In genomic region chr2:3518496-3519254, GRCh38 we compare ENCODE assay signal across 8 cellular contexts. TPM values are rescaled to one million over a fixed set of nuclear protein-coding genes. Genes with fewer than 3 reads are reported as not detected.
DNase-seq lines count a peak whose midpoint lies in the region; ATAC-seq and TF ChIP-seq lines count a peak whose summit lies in the region.

No MANE protein-coding gene starts in this region.

- peaks cover 50% of the 10 kb centered on the region for H3K4me1 Mint-ChIP-seq in activated T-helper 1 cell treated with anti-CD3 and anti-CD28 coated beads, Interleukin-12 subunit alpha, Interleukin-12 subunit beta, Interleukin-2, Interleukin-4 antibody, amounts not matched to agents 30 ng/mL and 10 ng/mL and 1 ng/mL, durations not matched to agents 14 hours and 24 hours and 36 hours (ENCODE audit: low read depth)
- peaks cover 27 to 59% (median 47%) of the 10 kb centered on the region in 7 donors for H3K4me1 Mint-ChIP-seq in naive thymus-derived CD4-positive, alpha-beta T cell
- peaks cover 46% of the 10 kb centered on the region for H3K4me1 Mint-ChIP-seq in stimulated activated memory B cell treated with anti-CD40 and anti-IgM and Interleukin-4, amounts not matched to agents 10 μg/mL and 1 μg/mL and 100 μg/mL, for 72 hours

- peaks cover 3% of the 10 kb centered on the region for H3K27me3 Mint-ChIP-seq in activated T-helper 1 cell treated with anti-CD3 and anti-CD28 coated beads, Interleukin-12 subunit alpha, Interleukin-12 subunit beta, Interleukin-2, Interleukin-4 antibody, amounts not matched to agents 30 ng/mL and 10 ng/mL and 1 ng/mL, durations not matched to agents 14 hours and 24 hours and 36 hours (ENCODE audit: insufficient read depth)
- H3K27me3 Mint-ChIP-seq in naive thymus-derived CD4-positive, alpha-beta T cell, result peaks cover 0 to 2% (median 0%) of the 10 kb centered on the region in 5 donors
- no peaks in the 10 kb centered on the region for H3K27me3 Mint-ChIP-seq in stimulated activated memory B cell treated with anti-CD40 and anti-IgM and Interleukin-4, amounts not matched to agents 10 μg/mL and 1 μg/mL and 100 μg/mL, for 72 hours

- H3K36me3 Mint-ChIP-seq in activated T-helper 1 cell treated with anti-CD3 and anti-CD28 coated beads, Interleukin-12 subunit alpha, Interleukin-12 subunit beta, Interleukin-2, Interleukin-4 antibody, amounts not matched to agents 30 ng/mL and 10 ng/mL and 1 ng/mL, durations not matched to agents 14 hours and 24 hours and 36 hours (ENCODE audit: low read depth), result peaks cover 25% of the 10 kb centered on the region
- peaks cover 9 to 27% (median 26%) of the 10 kb centered on the region in 5 donors for H3K36me3 Mint-ChIP-seq in naive thymus-derived CD4-positive, alpha-beta T cell
- H3K36me3 Mint-ChIP-seq in stimulated activated memory B cell treated with anti-CD40 and anti-IgM and Interleukin-4, amounts not matched to agents 10 μg/mL and 1 μg/mL and 100 μg/mL, for 72 hours, result peaks cover 19% of the 10 kb centered on the region

- DNase-seq in DMS79 treated with DMSO at 0.1 percent for 48 hours (lab: John Stamatoyannopoulos, UW), result peak; percentile 95
- peak; percentile 92 to 98 (median 95) for DNase-seq in Peyer's patch
- peak; percentile 97 for DNase-seq in activated T-helper 1 cell treated with anti-CD3 and anti-CD28 coated beads, Interleukin-12 subunit alpha, Interleukin-12 subunit beta, Interleukin-2, Interleukin-4 antibody, amounts not matched to agents 30 ng/mL and 10 ng/mL and 1 ng/mL, durations not matched to agents 14 hours and 24 hours and 36 hours (ENCODE audit: low spot score)
- DNase-seq in fibroblast of lung (ENCODE audit: low read depth in 2 of 2), result peak; percentile 90 to 98
- DNase-seq in naive thymus-derived CD4-positive, alpha-beta T cell, result peak; percentile 96 to 99 (median 98)

- peak overlapping the region; percentile 91 for H3K27ac Mint-ChIP-seq in activated T-helper 1 cell treated with anti-CD3 and anti-CD28 coated beads, Interleukin-12 subunit alpha, Interleukin-12 subunit beta, Interleukin-2, Interleukin-4 antibody, amounts not matched to agents 30 ng/mL and 10 ng/mL and 1 ng/mL, durations not matched to agents 14 hours and 24 hours and 36 hours
- peak overlapping the region; percentile 84 to 96 (median 93) for H3K27ac Mint-ChIP-seq in naive thymus-derived CD4-positive, alpha-beta T cell
- H3K27ac Mint-ChIP-seq in stimulated activated memory B cell treated with anti-CD40 and anti-IgM and Interleukin-4, amounts not matched to agents 10 μg/mL and 1 μg/mL and 100 μg/mL, for 72 hours, result peak overlapping the region; percentile 86

- TF ChIP-seq POLR2A in Peyer's patch (IDR thresholded peaks at IDR 0.05), result peak; percentile 8 to 77

- peaks cover 0 to 12% (median 3%) of the 10 kb centered on the region in 4 donors for H3K4me1 ChIP-seq in Peyer's patch
- H3K4me1 ChIP-seq in fibroblast of lung (ENCODE audit: control insufficient read depth, extremely low read depth, insufficient read depth, low read length), result peaks cover 10% of the 10 kb centered on the region
- peaks cover 18% of the 10 kb centered on the region in 2 donors for H3K4me1 ChIP-seq in naive thymus-derived CD4-positive, alpha-beta T cell (ENCODE audit: control insufficient read depth in 2 of 2, insufficient read depth in 2 of 2, low read length in 2 of 2)

- peaks cover 15% of the 10 kb centered on the region for H3K79me2 ChIP-seq in fibroblast of lung (ENCODE audit: control insufficient read depth, insufficient read depth, low read length)

- H3K27me3 ChIP-seq in Peyer's patch (no peaks in the 10 kb centered on the region), fibroblast of lung (ENCODE audit: control insufficient read depth, insufficient read depth, low read length) (no peaks in the 10 kb centered on the region)
- H3K27me3 ChIP-seq in naive thymus-derived CD4-positive, alpha-beta T cell (ENCODE audit: control insufficient read depth in 2 of 2, insufficient read depth in 2 of 2, low read length in 2 of 2), result no peaks in the 10 kb centered on the region

- peak overlapping the region; percentile 89 for H3K9ac ChIP-seq in fibroblast of lung (ENCODE audit: insufficient read depth, low read length)

- TF ChIP-seq CTCF in Peyer's patch (IDR thresholded peaks at IDR 0.05) (no peak), fibroblast of lung (conservative IDR thresholded peaks at IDR 0.05 in 1 of 2, IDR thresholded peaks at IDR 0.05 in 1 of 2; ENCODE audit: low read depth in 1 of 2, low read length in 2 of 2) (no peak)

- intact Hi-C loops in activated T-helper 1 cell treated with anti-CD3 and anti-CD28 coated beads, Interleukin-12 subunit alpha, Interleukin-12 subunit beta, Interleukin-2, Interleukin-4 antibody, amounts not matched to agents 30 ng/mL and 10 ng/mL and 1 ng/mL, durations not matched to agents 14 hours and 24 hours and 36 hours (cut with micrococcal nuclease), result loop anchor here (1.0 to 2.0 kb wide), 6 partner anchors 40 to 296 kb away; partner anchors contain the start of genes EIPR1, RNASEH1 and RPS7
- intact Hi-C loops in naive thymus-derived CD4-positive, alpha-beta T cell (cut with micrococcal nuclease), result loop anchor here (1.0 to 2.0 kb wide), 11 partner anchors 18 to 906 kb away; partner anchors contain the start of genes EIPR1 (in 2 of the 2), RNASEH1 (in 2 of the 2) and RPS7 (in 2 of the 2)

- H3K4me3 ChIP-seq in Peyer's patch, result peak overlapping the region; percentile 72 to 92 (median 78)
- peak overlapping the region; percentile 61 to 90 (median 88) for H3K4me3 ChIP-seq in fibroblast of lung (replicated peaks in 1 of 4; ENCODE audit: control extremely low read depth in 1 of 4, insufficient read depth in 1 of 4, low read depth in 3 of 4, low read length in 4 of 4)
- H3K4me3 ChIP-seq in naive thymus-derived CD4-positive, alpha-beta T cell (ENCODE audit: low read length), result peak overlapping the region; percentile 89

- H3K4me2 ChIP-seq in fibroblast of lung (ENCODE audit: extremely low read depth, insufficient read depth, low read length), result peak overlapping the region; percentile 100

- H2AFZ ChIP-seq in fibroblast of lung (ENCODE audit: low read length), result peak overlapping the region; percentile 62

- peaks cover 11% of the 10 kb centered on the region for H3K36me3 ChIP-seq in KOPT-K1 (ENCODE audit: insufficient read depth, low read length)
- H3K36me3 ChIP-seq in Peyer's patch, result peaks cover 0 to 9% (median 0%) of the 10 kb centered on the region in 3 donors
- H3K36me3 ChIP-seq in fibroblast of lung (ENCODE audit: control insufficient read depth, insufficient read depth, low read length), result no peaks in the 10 kb centered on the region
- peaks cover 0 to 4% (median 0%) of the 10 kb centered on the region in 3 experiments for H3K36me3 ChIP-seq in naive thymus-derived CD4-positive, alpha-beta T cell (ENCODE audit: control insufficient read depth in 2 of 3, insufficient read depth in 3 of 3, low read length in 3 of 3)

- CTCF ChIA-PET in naive thymus-derived CD4-positive, alpha-beta T cell (lab: Charles Lee), result interaction anchor here (0.7 kb wide), 1 partner anchor 96 kb away, joined by 3 read pairs; no protein-coding TSS in a partner anchor

- peak; percentile 88 for ATAC-seq in GM21825 (IDR thresholded peaks at IDR 0.05; ENCODE audit: unreplicated experiment)
- ATAC-seq in naive thymus-derived CD4-positive, alpha-beta T cell, result peak; percentile 83
- peak; percentile 90 for ATAC-seq in stimulated activated memory B cell treated with anti-CD40 and anti-IgM and Interleukin-4, amounts not matched to agents 10 μg/mL and 1 μg/mL and 100 μg/mL, for 72 hours

- H3K9me3 Mint-ChIP-seq in activated T-helper 1 cell treated with anti-CD3 and anti-CD28 coated beads, Interleukin-12 subunit alpha, Interleukin-12 subunit beta, Interleukin-2, Interleukin-4 antibody, amounts not matched to agents 30 ng/mL and 10 ng/mL and 1 ng/mL, durations not matched to agents 14 hours and 24 hours and 36 hours, result peaks cover 18% of the 10 kb centered on the region
- H3K9me3 Mint-ChIP-seq in naive thymus-derived CD4-positive, alpha-beta T cell, result peaks cover 0 to 22% (median 7%) of the 10 kb centered on the region in 11 donors
- peaks cover 6% of the 10 kb centered on the region for H3K9me3 Mint-ChIP-seq in stimulated activated memory B cell treated with anti-CD40 and anti-IgM and Interleukin-4, amounts not matched to agents 10 μg/mL and 1 μg/mL and 100 μg/mL, for 72 hours

- peaks cover 12% of the 10 kb centered on the region for H3K9me3 ChIP-seq in KOPT-K1 (ENCODE audit: insufficient read depth, low read length, poor library complexity, severe bottlenecking)
- H3K9me3 ChIP-seq in Peyer's patch, result no peaks in the 10 kb centered on the region
- no peaks in the 10 kb centered on the region for H3K9me3 ChIP-seq in fibroblast of lung (ENCODE audit: control insufficient read depth, insufficient read depth, low read depth, low read length)
- no peaks in the 10 kb centered on the region for H3K9me3 ChIP-seq in naive thymus-derived CD4-positive, alpha-beta T cell (ENCODE audit: control insufficient read depth in 2 of 3, low read length in 3 of 3)

- POLR2A ChIA-PET in naive thymus-derived CD4-positive, alpha-beta T cell (lab: Charles Lee), result interaction anchor here (1.2 to 3.2 kb wide), 8 partner anchors 10 to 140 kb away, joined by 3 to 39 read pairs (median 10); partner anchors contain the start of genes RNASEH1, RPS7 and TRAPPC12

- H3K27ac ChIP-seq in KOPT-K1 (ENCODE audit: low read depth, low read length, poor library complexity, severe bottlenecking) (peak overlapping the region; percentile 87), Peyer's patch (peak overlapping the region; percentile 92 to 99 (median 98)), fibroblast of lung (ENCODE audit: insufficient read depth, low read length) (peak overlapping the region; percentile 80)
- H3K27ac ChIP-seq in naive thymus-derived CD4-positive, alpha-beta T cell (ENCODE audit: low read depth, low read length), result peak overlapping the region; percentile 96

- no peaks in the 10 kb centered on the region for H4K20me1 ChIP-seq in fibroblast of lung (ENCODE audit: control insufficient read depth, extremely low read depth, insufficient read depth, low read length)

- peak overlapping the region; percentile 94 for H3K4me3 Mint-ChIP-seq in activated T-helper 1 cell treated with anti-CD3 and anti-CD28 coated beads, Interleukin-12 subunit alpha, Interleukin-12 subunit beta, Interleukin-2, Interleukin-4 antibody, amounts not matched to agents 30 ng/mL and 10 ng/mL and 1 ng/mL, durations not matched to agents 14 hours and 24 hours and 36 hours
- H3K4me3 Mint-ChIP-seq in naive thymus-derived CD4-positive, alpha-beta T cell, result peak overlapping the region; percentile 83 to 96 (median 92)
- H3K4me3 Mint-ChIP-seq in stimulated activated memory B cell treated with anti-CD40 and anti-IgM and Interleukin-4, amounts not matched to agents 10 μg/mL and 1 μg/mL and 100 μg/mL, for 72 hours, result peak overlapping the region; percentile 92

RNA-seq across cellular contexts. Expression of gene ADI1, which starts 0.7 kb away (rescaled TPM):
- total RNA-seq in Peyer's patch (100 to 1,000 TPM in 1 of 4 donors, 10 to 100 TPM in 3; 43.7 to 207 (median 71.0) TPM), fibroblast of lung (22.1 and 41.9 TPM in 2 replicates)
- 35.5 and 36.0 TPM in 2 replicates for total RNA-seq in activated T-helper 1 cell treated with anti-CD3 and anti-CD28 coated beads, Interleukin-12 subunit alpha, Interleukin-12 subunit beta, Interleukin-2, Interleukin-4 antibody, amounts not matched to agents 30 ng/mL and 10 ng/mL and 1 ng/mL, durations not matched to agents 14 hours and 24 hours and 36 hours
- polyA plus RNA-seq in fibroblast of lung, result 69.3 and 83.0 TPM in 2 replicates
- 62.6 and 75.5 TPM in 2 replicates for polyA plus RNA-seq in fibroblast of lung (2012)
- 17.5 and 23.5 TPM in 2 replicates for polyA minus RNA-seq in fibroblast of lung (ENCODE audit: low replicate concordance)
- 10 to 100 TPM; 26.4 to 41.7 (median 39.3) TPM for total RNA-seq in naive thymus-derived CD4-positive, alpha-beta T cell
- polyA plus RNA-seq in naive thymus-derived CD4-positive, alpha-beta T cell, result 10 to 100 TPM; 60.9 to 73.3 TPM

RNA-seq across cellular contexts. Expression of gene RNASEH1, which starts 39.5 kb away (rescaled TPM):
- total RNA-seq in Peyer's patch, result 10 to 100 TPM in 3 of 4 donors, 1 to 10 TPM in 1; 8.2 to 42.9 (median 14.8) TPM
- total RNA-seq in activated T-helper 1 cell treated with anti-CD3 and anti-CD28 coated beads, Interleukin-12 subunit alpha, Interleukin-12 subunit beta, Interleukin-2, Interleukin-4 antibody, amounts not matched to agents 30 ng/mL and 10 ng/mL and 1 ng/mL, durations not matched to agents 14 hours and 24 hours and 36 hours, result 30.5 and 31.6 TPM in 2 replicates
- 28.5 and 31.2 TPM in 2 replicates for total RNA-seq in fibroblast of lung
- polyA plus RNA-seq in fibroblast of lung, result 23.8 and 28.6 TPM in 2 replicates
- 29.8 and 34.0 TPM in 2 replicates for polyA plus RNA-seq in fibroblast of lung (2012)
- 12.2 and 18.5 TPM in 2 replicates for polyA minus RNA-seq in fibroblast of lung (ENCODE audit: low replicate concordance)
- total RNA-seq in naive thymus-derived CD4-positive, alpha-beta T cell, result 10 to 100 TPM; 17.6 to 31.2 (median 23.4) TPM
- 10 to 100 TPM; 31.1 to 37.6 TPM for polyA plus RNA-seq in naive thymus-derived CD4-positive, alpha-beta T cell

RNA-seq across cellular contexts. Expression of gene RPS7, which starts 56.4 kb away (rescaled TPM):
- 1,000 to 10,000 TPM in 3 of 4 donors, 100 to 1,000 TPM in 1; 855 to 2,886 (median 1,081) TPM for total RNA-seq in Peyer's patch
- 1,614 and 1,649 TPM in 2 replicates for total RNA-seq in activated T-helper 1 cell treated with anti-CD3 and anti-CD28 coated beads, Interleukin-12 subunit alpha, Interleukin-12 subunit beta, Interleukin-2, Interleukin-4 antibody, amounts not matched to agents 30 ng/mL and 10 ng/mL and 1 ng/mL, durations not matched to agents 14 hours and 24 hours and 36 hours
- total RNA-seq in fibroblast of lung, result 1,452 and 2,150 TPM in 2 replicates
- polyA plus RNA-seq in fibroblast of lung, result 1,409 and 1,476 TPM in 2 replicates
- 1,636 and 1,862 TPM in 2 replicates for polyA plus RNA-seq in fibroblast of lung (2012)
- 159 and 203 TPM in 2 replicates for polyA minus RNA-seq in fibroblast of lung (ENCODE audit: low replicate concordance)
- 1,000 to 10,000 TPM; 1,197 to 1,878 (median 1,602) TPM for total RNA-seq in naive thymus-derived CD4-positive, alpha-beta T cell
- 1,000 to 10,000 TPM; 1,224 to 1,352 TPM for polyA plus RNA-seq in naive thymus-derived CD4-positive, alpha-beta T cell

Comparison
In these comparisons a context has a peak if more than half of its experiments do, and no peak if none do; other contexts are left out.
1. Peak in every context shown above with its lines: DNase-seq, ATAC-seq, H3K4me3 ChIP-seq and H3K27ac ChIP-seq.